Comparison of ENCODE assay signal across 18 cellular contexts in genomic region chr4:150462743-150463142, GRCh38.
"Had no signal": no experiment of that assay in that cellular context is flagged by ENCODE, and none has a peak within 500 bp of the region (broad histone marks: within the 10 kb centered on the region; RNA-seq: fewer than 3 reads in every experiment).

No MANE protein-coding gene starts in this region.

- H3K9me3 ChIP-seq: heart left ventricle, left lung, stomach, thoracic aorta had no signal

- ATAC-seq: activated naive CD8-positive, alpha-beta T cell treated with anti-CD3 and anti-CD28 coated beads, Interleukin-2, amount 50 U/mL, for 24 hours; heart left ventricle; left lung; WTC11 had no signal

- H3K27ac ChIP-seq: heart left ventricle, left lung, stomach, thoracic aorta had no signal

- H3K4me1 ChIP-seq: heart left ventricle, left lung had no signal

- FAIRE-seq: keratinocyte, urothelium cell line had no signal

- DNase-seq: activated CD4-positive, alpha-beta T cell treated with anti-CD3 and anti-CD28 coated beads for 48 hours; activated naive CD4-positive, alpha-beta T cell treated with Interleukin-2 at 50 U/mL for 16 hours; activated naive CD8-positive, alpha-beta T cell treated with anti-CD3 and anti-CD28 coated beads, Interleukin-2, amount 50 U/mL, for 24 hours; dermis blood vessel endothelial cell; erythroblast; foreskin melanocyte; heart left ventricle; left lung; mesendoderm; nephron progenitor cell; stimulated activated CD4-positive, alpha-beta T cell treated with anti-CD3 and anti-CD28 coated beads, Interleukin-15, amount 100 ng/mL, for 24 hours; stimulated activated CD4-positive, alpha-beta T cell treated with anti-CD3 and anti-CD28 coated beads, Interleukin-4, amount 100 ng/mL, for 4 hours; stomach; T-helper 1 cell had no signal

- H3K4me3 ChIP-seq: heart left ventricle, left lung, stomach, thoracic aorta had no signal
